8 cellular contexts compared by ENCODE assay signal in genomic region chr17:63741251-63742049, GRCh38. TPM values are rescaled to one million over a fixed set of nuclear protein-coding genes. Genes with fewer than 3 reads are reported as not detected.
DNase-seq lines count a peak whose midpoint lies in the region; ATAC-seq and TF ChIP-seq lines count a peak whose summit lies in the region.

Gene STRADA, minus strand, starts transcription at chr17:63741799. Its CDS starts 13,430 bp downstream, at chr17:63728369.

- H3K4me3 ChIP-seq in right atrium auricular region = peak within 1 kb of the TSS; percentile 84 to 94
- peak within 1 kb of the TSS; percentile 83 to 90 for H3K4me3 ChIP-seq in uterus

- H3K27me3 ChIP-seq in right atrium auricular region (no peaks in the 10 kb centered on the region), uterus (no peaks in the 10 kb centered on the region)

- H3K36me3 Mint-ChIP-seq in T-helper 17 cell (ENCODE audit: low read depth) = no peaks in the 10 kb centered on the region

- H3K4me1 ChIP-seq in right atrium auricular region = peaks cover 0 to 15% of the 10 kb centered on the region in 2 donors
- H3K4me1 ChIP-seq in uterus = peaks cover 0 to 7% of the 10 kb centered on the region in 2 donors

- ATAC-seq in HG02885 (IDR thresholded peaks at IDR 0.05; ENCODE audit: poor library complexity, unreplicated experiment) (peak; percentile 88), T-helper 17 cell (peak; percentile 89)

- TF ChIP-seq CTCF in right atrium auricular region (IDR thresholded peaks at IDR 0.05) (peak in 1 of 2 donors; percentile 25), uterus (IDR thresholded peaks at IDR 0.05) (peak in 1 of 4 experiments; percentile 6)

- no peaks in the 10 kb centered on the region for H3K9me3 ChIP-seq in T-helper 17 cell (ENCODE audit: control insufficient read depth, low read length, poor library complexity, severe bottlenecking)
- no peaks in the 10 kb centered on the region for H3K9me3 ChIP-seq in right atrium auricular region
- H3K9me3 ChIP-seq in uterus = no peaks in the 10 kb centered on the region

- H3K27me3 Mint-ChIP-seq in T-helper 17 cell = no peaks in the 10 kb centered on the region

- H3K27ac ChIP-seq in angular gyrus (ENCODE audit: low read depth, low read length) (peak within 1 kb of the TSS; percentile 77), right atrium auricular region (peak within 1 kb of the TSS; percentile 90 to 94), uterus (peak within 1 kb of the TSS; percentile 86 to 94)

- intact Hi-C loops in uterus (cut with DNase I; ENCODE audit: low total_unique reads) = no loop called here

- DNase-seq in NCI-H1694 treated with DMSO at 0.1 percent for 48 hours (lab: John Stamatoyannopoulos, UW) (peak; percentile 97), T-helper 17 cell (peak; percentile 97 to 99 (median 99)), right atrium auricular region (ENCODE audit: low spot score) (peak; percentile 97), pulmonary artery endothelial cell (ENCODE audit: low read depth, low spot score) (peak; percentile 88), uterus (peak; percentile 98)

- H3K27ac Mint-ChIP-seq in T-helper 17 cell = peak within 1 kb of the TSS; percentile 95

- peak within 1 kb of the TSS; percentile 93 for H3K4me3 Mint-ChIP-seq in T-helper 17 cell

- peaks cover 20% of the 10 kb centered on the region for H3K4me1 Mint-ChIP-seq in T-helper 17 cell

- TF ChIP-seq POLR2A in GM15510 (IDR thresholded peaks at IDR 0.05; ENCODE audit: borderline replicate concordance, extremely low read depth, insufficient read length) (peak; percentile 96), uterus (IDR thresholded peaks at IDR 0.05) (peak; percentile 80 to 83)

- H3K36me3 ChIP-seq in right atrium auricular region (peaks cover 12% of the 10 kb centered on the region), uterus (no peaks in the 10 kb centered on the region)

RNA-seq across cellular contexts. Expression of gene STRADA, which starts in this region (rescaled TPM):
- total RNA-seq in T-helper 17 cell (10 to 100 TPM; 44.5 to 50.2 TPM), right atrium auricular region (10 to 100 TPM; 13.1 to 14.4 TPM), pulmonary artery endothelial cell (19.7 and 22.1 TPM in 2 replicates), uterus (10 to 100 TPM; 14.1 to 60.9 (median 27.9) TPM)

Comparison
In these comparisons a context has a peak if more than half of its experiments do, and no peak if none do; other contexts are left out.
1. Peak in every context shown above with its lines: DNase-seq, ATAC-seq, H3K4me3 ChIP-seq and H3K27ac ChIP-seq.